In the genomic region with DNA sequence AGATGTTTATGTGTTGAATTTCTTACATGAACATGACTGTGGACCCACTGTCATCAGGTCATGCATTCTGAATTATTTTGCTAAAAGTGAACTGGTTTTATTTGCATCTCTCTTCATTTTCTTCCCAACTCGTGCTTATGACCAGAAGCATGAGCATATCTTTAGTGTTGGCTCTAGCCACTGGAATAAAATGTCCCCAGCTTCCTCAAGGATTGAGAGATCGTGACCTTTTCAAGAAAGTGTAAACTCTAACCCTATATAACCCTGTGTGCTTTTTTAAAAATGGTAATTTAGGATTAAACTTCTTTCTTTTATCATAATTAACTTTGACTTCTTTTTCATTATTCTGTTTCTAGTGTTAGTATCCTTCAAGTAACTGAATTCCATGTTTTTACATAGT, we compare ENCODE assay signal across 8 cellular contexts.
"Had no signal": no experiment of that assay in that cellular context is flagged by ENCODE, and none has a peak within 500 bp of the region (broad histone marks: within the 10 kb centered on the region; RNA-seq: fewer than 3 reads in every experiment).

No MANE protein-coding gene starts in this region.

- H3K27ac ChIP-seq: HL-60, KMS-11 had no signal

- H3K4me3 ChIP-seq: K562 had no signal

- ATAC-seq: K562 had no signal

- H3K9ac ChIP-seq: KMS-11 had no signal

- DNase-seq: IMR-90, KBM-7, KG1 had no signal

- FAIRE-seq: HTR-8/SVneo, K562 had no signal

- H3K4me3 Mint-ChIP-seq: IgD-negative memory B cell had no signal

- H3K27ac Mint-ChIP-seq: IgD-negative memory B cell had no signal

- H3K27me3 Mint-ChIP-seq: IgD-negative memory B cell had no signal

- H3K4me2 ChIP-seq: KMS-11 had no signal

- H3K9me3 Mint-ChIP-seq: IgD-negative memory B cell had no signal
